23 cellular contexts compared by ENCODE assay signal in genomic region chr1:81634294-81634693, GRCh38.
"Had no signal": no experiment of that assay in that cellular context is flagged by ENCODE, and none has a peak within 500 bp of the region (broad histone marks: within the 10 kb centered on the region; RNA-seq: fewer than 3 reads in every experiment).

No MANE protein-coding gene starts in this region.

- H3K27ac ChIP-seq: stomach, suprapubic skin, testis, thoracic aorta, thyroid gland, tibial artery, tibial nerve, transverse colon, upper lobe of left lung, upper lobe of right lung, uterus, vagina had no signal

- H3K4me1 ChIP-seq: stomach, suprapubic skin, testis, thyroid gland, tibial artery, tibial nerve, transverse colon, upper lobe of left lung, upper lobe of right lung, uterus, vagina had no signal

- H3K4me3 ChIP-seq: stomach, suprapubic skin, testis, thoracic aorta, thyroid gland, tibial artery, tibial nerve, transverse colon, upper lobe of left lung, upper lobe of right lung, uterus, vagina had no signal

- H3K27me3 ChIP-seq: stomach, suprapubic skin, testis, thyroid gland, tibial artery, tibial nerve, transverse colon, upper lobe of left lung, upper lobe of right lung, uterus, vagina had no signal

- H3K9me3 ChIP-seq: stomach, suprapubic skin, testis, thoracic aorta, thyroid gland, tibial artery, tibial nerve, transverse colon, upper lobe of left lung, upper lobe of right lung, uterus, vagina had no signal

- H3K36me3 ChIP-seq: stomach, suprapubic skin, thoracic aorta, thyroid gland, tibial artery, tibial nerve, transverse colon, upper lobe of left lung, upper lobe of right lung, uterus, vagina had no signal

- DNase-seq: stimulated activated CD4-positive, alpha-beta T cell treated with anti-CD3 and anti-CD28 coated beads, Interleukin-2, amount 100 ng/mL, for 48 hours; stimulated activated CD4-positive, alpha-beta T cell treated with anti-CD3 and anti-CD28 coated beads, Interleukin-4, amount 100 ng/mL, for 1 hour; stimulated activated CD4-positive, alpha-beta T cell treated with anti-CD3 and anti-CD28 coated beads, Interleukin-4, amount 100 ng/mL, for 24 hours; stimulated activated CD4-positive, alpha-beta T cell treated with anti-CD3 and anti-CD28 coated beads, Interleukin-4, amount 100 ng/mL, for 4 hours; stimulated activated naive B cell treated with anti-CD40 and anti-IgM and Interleukin-4, amounts not matched to agents 10 μg/mL and 1 μg/mL and 100 μg/mL, for 72 hours; stimulated activated naive CD4-positive, alpha-beta T cell; stimulated activated naive CD4-positive, alpha-beta T cell treated with Interleukin-2 at 50 U/mL for 16 hours; stimulated activated naive CD8-positive, alpha-beta T cell treated with anti-CD3 and anti-CD28 coated beads, Interleukin-15, amount 100 ng/mL, for 72 hours; stimulated activated naive CD8-positive, alpha-beta T cell treated with anti-CD3 and anti-CD28 coated beads, Interleukin-15, Interleukin-2, amounts not matched to agents 100 U/mL and 50 U/mL, for 24 hours; stomach; substantia nigra; testis; thyroid gland; tibial artery; transverse colon; trophoblast cell; upper lobe of left lung; upper lobe of right lung; uterus had no signal
